7 cellular contexts compared by ENCODE assay signal in genomic region chr11:58286249-58286648, GRCh38. TPM values are rescaled to one million over a fixed set of nuclear protein-coding genes. Genes with fewer than 3 reads are reported as not detected.
DNase-seq lines count a peak whose midpoint lies in the region; ATAC-seq and TF ChIP-seq lines count a peak whose summit lies in the region.

No MANE protein-coding gene starts in this region.

- DNase-seq in GM06990 (ENCODE audit: extremely low read depth, insufficient read length): no peak
- peak; percentile 42 for DNase-seq in Jurkat, Clone E6-1 (ENCODE audit: low read depth, low spot score)
- DNase-seq in activated naive CD8-positive, alpha-beta T cell treated with anti-CD3 and anti-CD28 coated beads, Interleukin-2, amount 50 U/mL, for 24 hours: no peak
- DNase-seq in left kidney (ENCODE audit: low read depth, low spot score): peak; percentile 9
- DNase-seq in NCI-H1930 (lab: John Stamatoyannopoulos, UW): no peak
- DNase-seq in DMS79 (lab: John Stamatoyannopoulos, UW): no peak

- no peaks in the 10 kb centered on the region for H3K27me3 ChIP-seq in GM06990 (replicated peaks; ENCODE audit: control insufficient read depth, insufficient read depth, low read length)

- H3K36me3 ChIP-seq in GM06990 (ENCODE audit: control insufficient read depth, insufficient read depth, low read length): no peaks in the 10 kb centered on the region

- H3K9me3 Mint-ChIP-seq in activated naive CD8-positive, alpha-beta T cell treated with anti-CD3 and anti-CD28 coated beads, Interleukin-2, amount 50 U/mL, for 24 hours: no peaks in the 10 kb centered on the region

- no peak overlapping the region for H3K4me3 ChIP-seq in GM06990 (replicated peaks; ENCODE audit: low read depth, low read length)
- no peak overlapping the region for H3K4me3 ChIP-seq in Jurkat, Clone E6-1 (ENCODE audit: low read length)

- no peaks in the 10 kb centered on the region for H3K4me1 Mint-ChIP-seq in activated naive CD8-positive, alpha-beta T cell treated with anti-CD3 and anti-CD28 coated beads, Interleukin-2, amount 50 U/mL, for 24 hours

- no peaks in the 10 kb centered on the region for H3K36me3 Mint-ChIP-seq in activated naive CD8-positive, alpha-beta T cell treated with anti-CD3 and anti-CD28 coated beads, Interleukin-2, amount 50 U/mL, for 24 hours (ENCODE audit: low read depth)

- no peak overlapping the region for H3K4me3 Mint-ChIP-seq in activated naive CD8-positive, alpha-beta T cell treated with anti-CD3 and anti-CD28 coated beads, Interleukin-2, amount 50 U/mL, for 24 hours

- TF ChIP-seq CTCF in GM06990 (IDR thresholded peaks at IDR 0.05; ENCODE audit: insufficient read depth, low read length, poor library complexity, severe bottlenecking): peak; percentile 72

- H3K27ac Mint-ChIP-seq in activated naive CD8-positive, alpha-beta T cell treated with anti-CD3 and anti-CD28 coated beads, Interleukin-2, amount 50 U/mL, for 24 hours: no peak overlapping the region

- ATAC-seq in GM21381 (IDR thresholded peaks at IDR 0.05; ENCODE audit: unreplicated experiment): peak; percentile 69
- ATAC-seq in activated naive CD8-positive, alpha-beta T cell treated with anti-CD3 and anti-CD28 coated beads, Interleukin-2, amount 50 U/mL, for 24 hours: peak; percentile 52

- H3K27me3 Mint-ChIP-seq in activated naive CD8-positive, alpha-beta T cell treated with anti-CD3 and anti-CD28 coated beads, Interleukin-2, amount 50 U/mL, for 24 hours: peaks cover 5% of the 10 kb centered on the region

RNA-seq across cellular contexts. Expression of gene OR10W1, which starts 18.2 kb away (rescaled TPM):
- not detected for polyA plus RNA-seq in Jurkat, Clone E6-1 (2012; ENCODE audit: insufficient read depth, insufficient read length)

RNA-seq across cellular contexts. Expression of gene OR10Q1, which starts 57.5 kb away (rescaled TPM):
- polyA plus RNA-seq in Jurkat, Clone E6-1 (2012; ENCODE audit: insufficient read depth, insufficient read length): not detected

Comparison
In these comparisons a context has a peak if more than half of its experiments do, and no peak if none do; other contexts are left out.
1. DNase-seq: peak in Jurkat, Clone E6-1 (single experiment) and left kidney (single experiment); none in GM06990 (single experiment), activated naive CD8-positive, alpha-beta T cell treated with anti-CD3 and anti-CD28 coated beads, Interleukin-2, amount 50 U/mL, for 24 hours (single experiment), NCI-H1930 (0 of 2) and DMS79 (single experiment).